18 cellular contexts compared by ENCODE assay signal in genomic region chr2:152186257-152186656, GRCh38.
"Had no signal": no experiment of that assay in that cellular context is flagged by ENCODE, and none has a peak within 500 bp of the region (broad histone marks: within the 10 kb centered on the region; RNA-seq: fewer than 3 reads in every experiment).

No MANE protein-coding gene starts in this region.

- H3K9me3 Mint-ChIP-seq: activated naive CD8-positive, alpha-beta T cell treated with anti-CD3 and anti-CD28 coated beads, Interleukin-2, amount 10 ng/mL, durations not matched to agents 7 days and 5 days; nephron had no signal

- H3K4me3 ChIP-seq: ascending aorta, left lung, right atrium auricular region, thyroid gland had no signal

- H3K27ac ChIP-seq: ascending aorta, left lung, right atrium auricular region, thyroid gland had no signal

- DNase-seq: activated CD4-positive, alpha-beta T cell treated with anti-CD3 and anti-CD28 coated beads for 4 hours; activated CD8-positive, alpha-beta memory T cell treated with anti-CD3 and anti-CD28 coated beads, Interleukin-2, amount 50 U/mL, for 4 hours; activated CD8-positive, alpha-beta T cell treated with anti-CD3 and anti-CD28 coated beads, Interleukin-2, amount 10 ng/mL, durations not matched to agents 7 days and 5 days; activated gamma-delta T cell treated with Interleukin-2 at 50 U/mL for 16 hours; activated naive CD8-positive, alpha-beta T cell treated with anti-CD3 and anti-CD28 coated beads, Interleukin-2, amount 10 ng/mL, durations not matched to agents 7 days and 5 days; activated T-cell treated with anti-CD3 and anti-CD28 coated beads, Interleukin-2, amount 50 U/mL, for 48 hours; islet precursor cell; left lung; stimulated activated CD4-positive, alpha-beta T cell treated with anti-CD3 and anti-CD28 coated beads, Interleukin-15, amount 100 ng/mL, for 24 hours; stimulated activated CD4-positive, alpha-beta T cell treated with anti-CD3 and anti-CD28 coated beads, Interleukin-4, amount 100 ng/mL, for 1 hour; stimulated activated naive B cell treated with anti-CD40 and anti-IgM and Interleukin-4, amounts not matched to agents 10 μg/mL and 1 μg/mL and 100 μg/mL, for 72 hours; T-helper 17 cell; thyroid gland had no signal

- H3K27me3 ChIP-seq: ascending aorta, left lung, right atrium auricular region, thyroid gland had no signal

- H3K4me1 ChIP-seq: ascending aorta, left lung, right atrium auricular region, thyroid gland had no signal

- ATAC-seq: activated CD8-positive, alpha-beta T cell treated with anti-CD3 and anti-CD28 coated beads, Interleukin-2, amount 10 ng/mL, durations not matched to agents 7 days and 5 days; left lung; stimulated activated naive B cell treated with anti-CD40 and anti-IgM and Interleukin-4, amounts not matched to agents 10 μg/mL and 1 μg/mL and 100 μg/mL, for 72 hours; T-helper 17 cell had no signal

- H3K9me3 ChIP-seq: ascending aorta, left lung, right atrium auricular region, thyroid gland had no signal

- H3K27ac Mint-ChIP-seq: activated CD8-positive, alpha-beta T cell treated with anti-CD3 and anti-CD28 coated beads, Interleukin-2, amount 10 ng/mL, durations not matched to agents 7 days and 5 days; activated naive CD8-positive, alpha-beta T cell treated with anti-CD3 and anti-CD28 coated beads, Interleukin-2, amount 10 ng/mL, durations not matched to agents 7 days and 5 days; memory B cell; nephron; progenitor cell of endocrine pancreas; stimulated activated naive B cell treated with anti-CD40 and anti-IgM and Interleukin-4, amounts not matched to agents 10 μg/mL and 1 μg/mL and 100 μg/mL, for 72 hours; T-helper 17 cell had no signal

- H3K36me3 ChIP-seq: ascending aorta, left lung, right atrium auricular region, thyroid gland had no signal

- H3K36me3 Mint-ChIP-seq: activated naive CD8-positive, alpha-beta T cell treated with anti-CD3 and anti-CD28 coated beads, Interleukin-2, amount 10 ng/mL, durations not matched to agents 7 days and 5 days; memory B cell had no signal
